ENCODE assay signal across 8 cellular contexts in genomic region chr15:70526221-70526973, GRCh38.
DNase-seq lines count a peak whose midpoint lies in the region; ATAC-seq and TF ChIP-seq lines count a peak whose summit lies in the region.

No MANE protein-coding gene starts in this region.

- peaks cover 3% of the 10 kb centered on the region for H3K27me3 Mint-ChIP-seq in glutamatergic neuron (ENCODE audit: unreplicated experiment)

- H3K4me1 Mint-ChIP-seq in glutamatergic neuron (ENCODE audit: low read depth, unreplicated experiment), result peaks cover 46% of the 10 kb centered on the region

- H3K9me3 Mint-ChIP-seq in glutamatergic neuron (ENCODE audit: unreplicated experiment), result no peaks in the 10 kb centered on the region

- peak overlapping the region; percentile 50 for H3K4me3 Mint-ChIP-seq in glutamatergic neuron (ENCODE audit: unreplicated experiment)

- ATAC-seq in HG03354 (IDR thresholded peaks at IDR 0.05; ENCODE audit: poor library complexity, severe bottlenecking, unreplicated experiment) (no peak), GM18873 (IDR thresholded peaks at IDR 0.05; ENCODE audit: low FRiP score, unreplicated experiment) (no peak), HG03521 (IDR thresholded peaks at IDR 0.05; ENCODE audit: unreplicated experiment) (no peak)

- DNase-seq in D341Med (ENCODE audit: low spot score) (peak; percentile 52), MV-4-11 (lab: John Stamatoyannopoulos, UW) (peak; percentile 65), SHP77 (lab: John Stamatoyannopoulos, UW) (peak; percentile 49 to 67), glutamatergic neuron (peak; percentile 72), T-helper 1 cell (no peak)

- H3K27ac Mint-ChIP-seq in glutamatergic neuron (ENCODE audit: unreplicated experiment), result peak overlapping the region; percentile 91

- no peak for TF ChIP-seq CTCF in glutamatergic neuron (IDR thresholded peaks at IDR 0.05; ENCODE audit: partially characterized antibody, unreplicated experiment)

- H3K36me3 Mint-ChIP-seq in glutamatergic neuron (ENCODE audit: unreplicated experiment), result no peaks in the 10 kb centered on the region

Comparison
In these comparisons a context has a peak if more than half of its experiments do, and no peak if none do; other contexts are left out.
1. DNase-seq: peak in D341Med (single experiment), MV-4-11 (single experiment), SHP77 (2 of 2) and glutamatergic neuron (single experiment); none in T-helper 1 cell (0 of 5).